In genomic region chr5:67636091-67636490, GRCh38 we compare ENCODE assay signal across 15 cellular contexts.
A peak's percentile ranks its signal among the peaks of the same experiment; 100 is the strongest.
DNase-seq lines count a peak whose midpoint lies in the region; ATAC-seq and TF ChIP-seq lines count a peak whose summit lies in the region.
"Had no signal": no experiment of that assay in that cellular context is flagged by ENCODE, and none has a peak within 500 bp of the region (broad histone marks: within the 10 kb centered on the region; RNA-seq: fewer than 3 reads in every experiment).

No MANE protein-coding gene starts in this region.

- H3F3A ChIP-seq in GM23248 (ENCODE audit: insufficient read depth): no peaks in the 10 kb centered on the region

- no peaks in the 10 kb centered on the region for H3K9me2 ChIP-seq in GM23248 (ENCODE audit: insufficient read depth)

- H3K27ac Mint-ChIP-seq in naive thymus-derived CD4-positive, alpha-beta T cell: no peak overlapping the region

- 16 to 54% methylated on average over 1 of the region's 1 CpG for WGBS in GM23248 (ENCODE audit: low coverage in 1 of 2, low lambda C conversion rate in 2 of 2, missing lambda C conversion rate in 2 of 2), 2 experiments

- H3K4me1 ChIP-seq in naive thymus-derived CD4-positive, alpha-beta T cell (ENCODE audit: control insufficient read depth in 2 of 2, insufficient read depth in 2 of 2, low read length in 2 of 2): no peaks in the 10 kb centered on the region
- no peaks in the 10 kb centered on the region for H3K4me1 ChIP-seq in GM23248 (ENCODE audit: insufficient read depth)
- H3K4me1 ChIP-seq: adrenal gland had no signal

- H3K36me3 ChIP-seq in naive thymus-derived CD4-positive, alpha-beta T cell (ENCODE audit: control insufficient read depth in 2 of 3, insufficient read depth in 3 of 3, low read length in 3 of 3): no peaks in the 10 kb centered on the region
- no peaks in the 10 kb centered on the region for H3K36me3 ChIP-seq in GM23248 (ENCODE audit: low read depth)
- H3K36me3 ChIP-seq: adrenal gland had no signal

- H2AFZ ChIP-seq in GM23248: no peak overlapping the region

- in situ Hi-C loops in GM23248 (cut with MboI): no loop called here

- H3K27me3 ChIP-seq in dorsolateral prefrontal cortex (no peaks in the 10 kb centered on the region), GM23248 (replicated peaks; ENCODE audit: insufficient read depth) (no peaks in the 10 kb centered on the region)
- H3K27me3 ChIP-seq in naive thymus-derived CD4-positive, alpha-beta T cell (ENCODE audit: control insufficient read depth in 2 of 2, insufficient read depth in 2 of 2, low read length in 2 of 2): no peaks in the 10 kb centered on the region
- H3K27me3 ChIP-seq: adrenal gland had no signal

- H3K27ac ChIP-seq in C4-2B (peak overlapping the region; percentile 19; the same call in 1 of the 2 replicates), dorsolateral prefrontal cortex (peak overlapping the region in 16 of 59 donors; percentile 3 to 67 (median 39)), GM23248 (no peak overlapping the region)
- no peak overlapping the region for H3K27ac ChIP-seq in naive thymus-derived CD4-positive, alpha-beta T cell (ENCODE audit: low read depth, low read length)
- H3K27ac ChIP-seq: adrenal gland, SK-N-MC had no signal

- H3K4me3 ChIP-seq in dorsolateral prefrontal cortex: no peak overlapping the region
- H3K4me3 ChIP-seq in naive thymus-derived CD4-positive, alpha-beta T cell (ENCODE audit: low read length): no peak overlapping the region
- no peak overlapping the region for H3K4me3 ChIP-seq in GM23248
- H3K4me3 ChIP-seq: adrenal gland, SK-N-MC had no signal

- intact Hi-C loops in dorsolateral prefrontal cortex (cut with DNase I): loop anchor here in 1 of 2 donors (5.0 kb wide), 1 partner anchor 91 kb away; no protein-coding TSS in a partner anchor
- intact Hi-C loops in sciatic nerve (cut with DNase I): no loop called here
- intact Hi-C loops in naive thymus-derived CD4-positive, alpha-beta T cell (cut with micrococcal nuclease): no loop called here

- DNase-seq in dorsolateral prefrontal cortex (peak; percentile 38 to 80 (median 69)), hypothalamus (lab: John Stamatoyannopoulos, UW) (peak in 43 of 51 donors; percentile 2 to 84 (median 29)), sciatic nerve (ENCODE audit: low spot score) (peak; percentile 63), GM23248 (no peak)
- no peak for DNase-seq in naive thymus-derived CD4-positive, alpha-beta T cell
- DNase-seq: activated T-cell treated with anti-CD3 and anti-CD28 coated beads, Interleukin-2, amount 50 U/mL, for 48 hours; mesendoderm; NCI-H187; NCI-H510A; OCI-M1 had no signal

- H3K9ac ChIP-seq in GM23248: no peak overlapping the region

- no peaks in the 10 kb centered on the region for H3K9me3 ChIP-seq in naive thymus-derived CD4-positive, alpha-beta T cell (ENCODE audit: control insufficient read depth in 2 of 3, low read length in 3 of 3)
- no peaks in the 10 kb centered on the region for H3K9me3 ChIP-seq in GM23248 (ENCODE audit: low read depth)
- H3K9me3 ChIP-seq: adrenal gland had no signal

- TF ChIP-seq CTCF in C4-2B (conservative IDR thresholded peaks at IDR 0.05): no peak
- no peak for TF ChIP-seq CTCF in dorsolateral prefrontal cortex (IDR thresholded peaks at IDR 0.05 in 54 of 56, conservative IDR thresholded peaks at IDR 0.05 in 2 of 56; ENCODE audit: low read depth in 1 of 56, partially characterized antibody in 56 of 56)

- ATAC-seq in sciatic nerve (peak; percentile 81), HG03571 (IDR thresholded peaks at IDR 0.05; ENCODE audit: unreplicated experiment) (no peak), HG02852 (IDR thresholded peaks at IDR 0.05; ENCODE audit: unreplicated experiment) (no peak)
- ATAC-seq in naive thymus-derived CD4-positive, alpha-beta T cell: no peak

- peaks cover 0 to 11% (median 11%) of the 10 kb centered on the region in 5 donors for H3K36me3 Mint-ChIP-seq in naive thymus-derived CD4-positive, alpha-beta T cell

- CTCF ChIA-PET in naive thymus-derived CD4-positive, alpha-beta T cell (lab: Charles Lee): no interaction called here

- H4K20me1 ChIP-seq in GM23248 (ENCODE audit: insufficient read depth): no peaks in the 10 kb centered on the region

- no peaks in the 10 kb centered on the region for H3K79me2 ChIP-seq in GM23248 (ENCODE audit: insufficient read depth)

- H3K4me1 Mint-ChIP-seq in naive thymus-derived CD4-positive, alpha-beta T cell: no peaks in the 10 kb centered on the region

- peaks cover 0 to 9% (median 4%) of the 10 kb centered on the region in 5 donors for H3K27me3 Mint-ChIP-seq in naive thymus-derived CD4-positive, alpha-beta T cell

- H3K4me3 Mint-ChIP-seq in naive thymus-derived CD4-positive, alpha-beta T cell: no peak overlapping the region

- POLR2A ChIA-PET in naive thymus-derived CD4-positive, alpha-beta T cell (lab: Charles Lee): no interaction called here

- H3K9me3 Mint-ChIP-seq in naive thymus-derived CD4-positive, alpha-beta T cell: peaks cover 2 to 20% (median 6%) of the 10 kb centered on the region in 11 donors

- no peak overlapping the region for H3K4me2 ChIP-seq in GM23248 (ENCODE audit: unreplicated experiment)

Comparison
In these comparisons a context has a peak if more than half of its experiments do, and no peak if none do; other contexts are left out.
1. DNase-seq: peak in dorsolateral prefrontal cortex (10 of 10), hypothalamus (43 of 51) and sciatic nerve (single experiment); none in naive thymus-derived CD4-positive, alpha-beta T cell (0 of 9) and GM23248 (single experiment).